ENCODE assay signal across 10 cellular contexts in the genomic region with DNA sequence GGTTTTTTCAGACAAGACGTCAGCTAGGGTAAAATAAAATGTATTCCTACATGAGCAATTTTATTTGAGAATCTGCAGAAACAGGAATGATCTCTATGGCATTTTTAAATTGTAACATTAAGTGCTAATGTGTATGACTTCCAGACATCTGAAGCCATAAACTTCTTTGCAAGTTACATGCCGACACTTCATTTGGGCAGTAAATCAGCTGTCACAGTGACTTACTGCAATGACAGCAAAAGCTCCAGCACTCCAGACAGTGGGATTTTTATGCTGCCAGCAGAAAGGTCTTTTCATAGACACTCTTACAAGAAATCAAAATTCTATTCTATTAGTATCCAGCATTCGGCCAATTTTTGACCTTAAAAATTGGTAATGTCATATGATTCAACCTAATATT.
"Had no signal": no experiment of that assay in that cellular context is flagged by ENCODE, and none has a peak within 500 bp of the region (broad histone marks: within the 10 kb centered on the region; RNA-seq: fewer than 3 reads in every experiment).

No MANE protein-coding gene starts in this region.

- H3K36me3 ChIP-seq: cardiac muscle cell, left ventricle myocardium inferior, neutrophil, pancreas, suprapubic skin had no signal

- H3K4me1 ChIP-seq: pancreas had no signal

- DNase-seq: left ventricle myocardium inferior, right cardiac atrium had no signal

- H3K27ac ChIP-seq: cardiac muscle cell, hepatocyte, left ventricle myocardium inferior, neutrophil, pancreas, stomach, suprapubic skin, VCaP had no signal

- H3K27me3 ChIP-seq: cardiac muscle cell, hepatocyte, neutrophil, pancreas, stomach, suprapubic skin, tibial nerve had no signal

- H2AFZ ChIP-seq: hepatocyte had no signal

- H3K9me3 ChIP-seq: left ventricle myocardium inferior, neutrophil, pancreas, stomach, suprapubic skin, tibial nerve had no signal

- H3K4me2 ChIP-seq: hepatocyte had no signal

- H3K4me3 ChIP-seq: cardiac muscle cell, hepatocyte, left ventricle myocardium inferior, pancreas, stomach, suprapubic skin, tibial nerve had no signal

- H3K79me2 ChIP-seq: hepatocyte had no signal

- ATAC-seq: right cardiac atrium had no signal
